24 cellular contexts compared by ENCODE assay signal in the genomic region with DNA sequence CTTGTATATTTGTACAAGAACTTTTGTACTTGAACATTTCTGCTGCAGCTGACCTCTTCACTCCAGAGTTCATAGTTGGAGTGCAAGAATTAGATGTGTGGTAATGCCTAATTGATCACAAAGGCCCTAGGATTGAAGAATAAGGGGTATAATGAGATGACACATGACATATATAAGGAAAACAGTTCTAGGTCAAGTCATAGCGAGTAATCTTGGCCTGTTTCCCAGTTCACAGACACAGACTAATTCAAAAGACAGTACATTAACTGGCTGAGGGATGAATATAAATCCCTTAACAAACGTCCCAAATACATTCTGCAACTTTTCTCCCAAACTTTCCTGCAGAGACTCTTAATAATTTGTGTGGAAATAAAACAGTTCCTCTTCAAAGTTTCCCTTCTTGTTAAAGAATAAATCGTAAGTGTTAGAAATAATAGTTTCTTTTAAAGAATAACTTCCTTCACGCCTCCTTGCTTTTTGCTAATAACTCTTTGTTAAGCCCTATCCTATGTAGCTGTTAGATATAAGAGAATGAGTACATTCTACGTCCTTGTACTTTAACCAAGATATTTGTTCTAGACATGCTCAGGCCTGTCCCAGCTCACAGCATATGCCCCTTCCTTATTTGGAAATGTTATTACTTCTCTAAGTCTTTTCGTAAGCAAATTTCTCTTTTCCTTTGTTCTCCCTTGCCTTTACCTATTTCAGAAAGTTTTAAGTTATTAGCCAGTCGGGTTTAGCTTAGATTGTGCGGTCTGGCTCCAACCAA.
DNase-seq lines count a peak whose midpoint lies in the region; FAIRE-seq and TF ChIP-seq lines count a peak whose summit lies in the region.
"Had no signal": no experiment of that assay in that cellular context is flagged by ENCODE, and none has a peak within 500 bp of the region (broad histone marks: within the 10 kb centered on the region; RNA-seq: fewer than 3 reads in every experiment).

No MANE protein-coding gene starts in this region.

- H3K4me1 Mint-ChIP-seq in astrocyte (ENCODE audit: low read depth, unreplicated experiment) (peaks cover 9% of the 10 kb centered on the region), endodermal cell (peaks cover 5% of the 10 kb centered on the region)
- H3K4me1 Mint-ChIP-seq: CD4-positive, CD25-positive, alpha-beta regulatory T cell had no signal

- no peaks in the 10 kb centered on the region for H3K79me2 ChIP-seq in astrocyte (ENCODE audit: insufficient read depth, low read length)

- FAIRE-seq in astrocyte (lab: Jason Lieb, UNC), result no peak
- FAIRE-seq: A204.1, HTR-8/SVneo had no signal

- DNase-seq in ELR (ENCODE audit: low read depth) (peak; percentile 47), M059J (ENCODE audit: low read depth) (peak; percentile 12), astrocyte (ENCODE audit: low read depth) (peak; percentile 1), epithelial cell of prostate (ENCODE audit: low read depth, low spot score) (peak; percentile 5), KG1 (lab: John Stamatoyannopoulos, UW) (no peak), brain microvascular endothelial cell (no peak), endodermal cell (no peak), midbrain (lab: John Stamatoyannopoulos, UW) (no peak)
- DNase-seq: BE2C; CD4-positive, CD25-positive, alpha-beta regulatory T cell; COR-L47; DMS 273 treated with DMSO at 0.1 percent for 48 hours; DND-41; GDM1; GOT3; IMR-90; Kasumi-1; NCI-H1092 treated with DMSO at 0.1 percent for 48 hours; NCI-H1694; NCI-H2227 treated with DMSO at 0.1 percent for 48 hours; PC-9; SJCRH30 had no signal

- no peak overlapping the region for H3K9ac ChIP-seq in astrocyte (ENCODE audit: low read length)
- H3K9ac ChIP-seq in endodermal cell (ENCODE audit: extremely low read depth, low read length, poor library complexity, severe bottlenecking), result no peak overlapping the region

- no peaks in the 10 kb centered on the region for H3K4me1 ChIP-seq in astrocyte (ENCODE audit: insufficient read depth, low read length)
- peaks cover 3% of the 10 kb centered on the region for H3K4me1 ChIP-seq in endodermal cell (ENCODE audit: control insufficient read depth, insufficient read depth, low read length)
- H3K4me1 ChIP-seq: BE2C, SJCRH30 had no signal

- H3K27me3 Mint-ChIP-seq in astrocyte (ENCODE audit: low read depth, unreplicated experiment), result no peaks in the 10 kb centered on the region
- H3K27me3 Mint-ChIP-seq in endodermal cell (ENCODE audit: insufficient read depth), result no peaks in the 10 kb centered on the region
- H3K27me3 Mint-ChIP-seq: CD4-positive, CD25-positive, alpha-beta regulatory T cell had no signal

- H3K27ac Mint-ChIP-seq in astrocyte (ENCODE audit: unreplicated experiment) (peak overlapping the region; percentile 75), endodermal cell (no peak overlapping the region)
- H3K27ac Mint-ChIP-seq: CD4-positive, CD25-positive, alpha-beta regulatory T cell had no signal

- H3K4me3 ChIP-seq in astrocyte (ENCODE audit: insufficient read depth, low read depth, low read length) (no peak overlapping the region), brain microvascular endothelial cell (ENCODE audit: low read depth, low read length) (no peak overlapping the region), endodermal cell (ENCODE audit: low read length) (no peak overlapping the region)
- H3K4me3 ChIP-seq: PC-9, SJCRH30 had no signal

- WGBS in endodermal cell (ENCODE audit: insufficient coverage in 1 of 2, insufficient read length in 1 of 2), 2 experiments, result 81 to 89% methylated on average over 4 to 6 of the region's 8 CpGs

- in situ Hi-C loops in brain microvascular endothelial cell (cut with HindIII; ENCODE audit: low pct_ligation_motif_present, low sequenced_read_pairs), result no loop called here

- no peaks in the 10 kb centered on the region for H4K20me1 ChIP-seq in astrocyte (ENCODE audit: insufficient read depth, low read length)

- H3K9me3 ChIP-seq in astrocyte (ENCODE audit: insufficient read depth, low read depth, low read length) (peaks cover 3% of the 10 kb centered on the region), endodermal cell (ENCODE audit: control insufficient read depth, low read length) (no peaks in the 10 kb centered on the region)
- H3K9me3 ChIP-seq: BE2C, SJCRH30 had no signal

- H3K9me3 Mint-ChIP-seq in astrocyte (ENCODE audit: unreplicated experiment) (no peaks in the 10 kb centered on the region), endodermal cell (no peaks in the 10 kb centered on the region)

- no peaks in the 10 kb centered on the region for H3K27me3 ChIP-seq in astrocyte (ENCODE audit: insufficient read depth, low read length)
- no peaks in the 10 kb centered on the region for H3K27me3 ChIP-seq in brain microvascular endothelial cell (replicated peaks)
- H3K27me3 ChIP-seq in endodermal cell (ENCODE audit: control insufficient read depth, insufficient read depth, low read length, poor library complexity, severe bottlenecking), result no peaks in the 10 kb centered on the region
- H3K27me3 ChIP-seq: BE2C, SJCRH30 had no signal

- no peak overlapping the region for H2AFZ ChIP-seq in astrocyte (ENCODE audit: low read depth, low read length)
- H2AFZ ChIP-seq: PC-9 had no signal

- TF ChIP-seq CTCF in astrocyte (IDR thresholded peaks at IDR 0.05; ENCODE audit: insufficient read depth, low read depth, low read length), result no peak
- no peak for TF ChIP-seq CTCF in brain microvascular endothelial cell (IDR thresholded peaks at IDR 0.05; ENCODE audit: low read depth, low read length, missing control alignments)
- TF ChIP-seq CTCF in endodermal cell (conservative IDR thresholded peaks at IDR 0.05), result no peak

- H3K36me3 Mint-ChIP-seq in astrocyte (ENCODE audit: low read depth, unreplicated experiment) (peaks cover 1% of the 10 kb centered on the region), endodermal cell (ENCODE audit: low read depth) (no peaks in the 10 kb centered on the region)
- H3K36me3 Mint-ChIP-seq: CD4-positive, CD25-positive, alpha-beta regulatory T cell had no signal

- H3K36me3 ChIP-seq in astrocyte (ENCODE audit: insufficient read depth, low read length), result no peaks in the 10 kb centered on the region
- H3K36me3 ChIP-seq in brain microvascular endothelial cell (replicated peaks), result no peaks in the 10 kb centered on the region
- H3K36me3 ChIP-seq in endodermal cell (ENCODE audit: control insufficient read depth, insufficient read depth, low read length), result no peaks in the 10 kb centered on the region
- H3K36me3 ChIP-seq: BE2C, SJCRH30 had no signal

- H3K27ac ChIP-seq in astrocyte (ENCODE audit: low read depth, low read length) (no peak overlapping the region), epithelial cell of prostate (no peak overlapping the region), brain microvascular endothelial cell (no peak overlapping the region), endodermal cell (ENCODE audit: low read depth, low read length) (no peak overlapping the region)
- H3K27ac ChIP-seq: PC-9, SJCRH30 had no signal

- no peak overlapping the region for H3K4me2 ChIP-seq in astrocyte (ENCODE audit: low read length)
- H3K4me2 ChIP-seq: PC-9 had no signal

- H3K4me3 Mint-ChIP-seq in astrocyte (ENCODE audit: unreplicated experiment) (no peak overlapping the region), endodermal cell (no peak overlapping the region)
- H3K4me3 Mint-ChIP-seq: CD4-positive, CD25-positive, alpha-beta regulatory T cell had no signal

Comparison
In these comparisons a context has a peak if more than half of its experiments do, and no peak if none do; other contexts are left out.
1. DNase-seq: peak in ELR (single experiment), M059J (single experiment), astrocyte (single experiment) and epithelial cell of prostate (single experiment); none in KG1 (single experiment), brain microvascular endothelial cell (single experiment), endodermal cell (single experiment) and midbrain (single experiment).